12 cellular contexts compared by ENCODE assay signal in the genomic region with DNA sequence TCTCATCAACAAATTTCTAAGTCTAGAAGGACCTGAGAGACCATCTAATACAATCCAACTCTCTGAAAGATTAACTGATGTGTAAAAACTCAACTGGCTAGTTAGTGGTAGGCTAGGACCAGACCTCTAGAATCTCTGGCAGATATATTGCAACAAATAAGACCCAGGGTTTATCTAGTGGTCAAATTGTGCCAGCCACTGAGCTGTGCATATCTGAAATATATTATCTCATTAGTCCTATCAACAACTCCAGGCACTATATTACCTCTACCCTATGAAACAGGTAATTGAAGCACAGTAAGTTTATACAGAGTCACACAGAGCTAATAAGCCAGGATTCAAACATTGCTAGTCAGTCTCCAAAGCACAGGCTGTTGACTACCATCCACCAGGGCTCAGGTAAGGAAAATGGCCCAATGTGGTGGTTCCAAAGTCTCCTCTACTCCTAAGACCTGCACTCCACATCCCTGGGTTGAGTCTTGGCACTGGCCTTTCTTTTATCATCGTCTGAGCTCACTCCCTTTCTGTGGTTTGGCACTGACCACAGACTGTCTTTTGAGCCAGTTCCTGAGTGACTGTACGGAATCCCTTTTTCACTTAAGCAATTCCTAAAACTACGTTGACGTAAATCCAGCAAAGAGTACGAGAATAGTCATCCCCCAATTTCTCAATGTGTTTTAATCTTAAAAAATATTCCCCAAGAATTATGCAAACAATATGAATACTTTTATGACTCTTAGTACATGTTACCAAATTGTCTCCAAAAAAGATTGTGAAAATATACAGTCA. TPM values are rescaled to one million over a fixed set of nuclear protein-coding genes. Genes with fewer than 3 reads are reported as not detected.
DNase-seq lines count a peak whose midpoint lies in the region; FAIRE-seq and TF ChIP-seq lines count a peak whose summit lies in the region.
"Had no signal": no experiment of that assay in that cellular context is flagged by ENCODE, and none has a peak within 500 bp of the region (broad histone marks: within the 10 kb centered on the region; RNA-seq: fewer than 3 reads in every experiment).

No MANE protein-coding gene starts in this region.

- H3K36me3 ChIP-seq in CD8-positive, alpha-beta memory T cell (ENCODE audit: insufficient read depth, low read length), result no peaks in the 10 kb centered on the region
- H3K36me3 ChIP-seq: neutrophil had no signal

- no peak for FAIRE-seq in urothelium cell line (lab: Jason Lieb, UNC)
- FAIRE-seq: GM12878 had no signal

- no peaks in the 10 kb centered on the region for H3K9me3 ChIP-seq in CD8-positive, alpha-beta memory T cell (ENCODE audit: low read length)
- H3K9me3 ChIP-seq: neutrophil had no signal

- CTCF ChIA-PET in CD8-positive, alpha-beta memory T cell (lab: Charles Lee), result no interaction called here

- H3K27me3 ChIP-seq in CD8-positive, alpha-beta memory T cell (ENCODE audit: insufficient read depth, low read length, poor library complexity, severe bottlenecking), result no peaks in the 10 kb centered on the region
- H3K27me3 ChIP-seq: neutrophil had no signal

- no peak overlapping the region for H3K27ac Mint-ChIP-seq in CD8-positive, alpha-beta memory T cell
- H3K27ac Mint-ChIP-seq in activated T-helper 2 cell treated with anti-CD3 and anti-CD28 coated beads, Interferon-gamma antibody, Interleukin-2, Interleukin-4, amounts not matched to agents 10 μg/mL and 5 μg/mL and 100 μg/mL, durations not matched to agents 14 hours and 24 hours and 36 hours, result no peak overlapping the region
- H3K27ac Mint-ChIP-seq: activated naive CD8-positive, alpha-beta T cell treated with anti-CD3 and anti-CD28 coated beads for 36 hours had no signal

- intact Hi-C loops in activated T-helper 2 cell treated with anti-CD3 and anti-CD28 coated beads, Interferon-gamma antibody, Interleukin-2, Interleukin-4, amounts not matched to agents 10 μg/mL and 5 μg/mL and 100 μg/mL, durations not matched to agents 14 hours and 24 hours and 36 hours (cut with micrococcal nuclease), result no loop called here

- H3K4me1 Mint-ChIP-seq in CD8-positive, alpha-beta memory T cell, result no peaks in the 10 kb centered on the region
- no peaks in the 10 kb centered on the region for H3K4me1 Mint-ChIP-seq in activated T-helper 2 cell treated with anti-CD3 and anti-CD28 coated beads, Interferon-gamma antibody, Interleukin-2, Interleukin-4, amounts not matched to agents 10 μg/mL and 5 μg/mL and 100 μg/mL, durations not matched to agents 14 hours and 24 hours and 36 hours (ENCODE audit: low read depth)
- H3K4me1 Mint-ChIP-seq: activated naive CD8-positive, alpha-beta T cell treated with anti-CD3 and anti-CD28 coated beads for 36 hours had no signal

- POLR2A ChIA-PET in CD8-positive, alpha-beta memory T cell (lab: Charles Lee), result no interaction called here

- peaks cover 0 to 4% (median 3%) of the 10 kb centered on the region in 5 donors for H3K9me3 Mint-ChIP-seq in CD8-positive, alpha-beta memory T cell
- no peaks in the 10 kb centered on the region for H3K9me3 Mint-ChIP-seq in activated T-helper 2 cell treated with anti-CD3 and anti-CD28 coated beads, Interferon-gamma antibody, Interleukin-2, Interleukin-4, amounts not matched to agents 10 μg/mL and 5 μg/mL and 100 μg/mL, durations not matched to agents 14 hours and 24 hours and 36 hours
- H3K9me3 Mint-ChIP-seq: activated naive CD8-positive, alpha-beta T cell treated with anti-CD3 and anti-CD28 coated beads for 36 hours had no signal

- H3K27me3 Mint-ChIP-seq in CD8-positive, alpha-beta memory T cell, result no peaks in the 10 kb centered on the region
- no peaks in the 10 kb centered on the region for H3K27me3 Mint-ChIP-seq in activated T-helper 2 cell treated with anti-CD3 and anti-CD28 coated beads, Interferon-gamma antibody, Interleukin-2, Interleukin-4, amounts not matched to agents 10 μg/mL and 5 μg/mL and 100 μg/mL, durations not matched to agents 14 hours and 24 hours and 36 hours (ENCODE audit: low read depth)
- H3K27me3 Mint-ChIP-seq: activated naive CD8-positive, alpha-beta T cell treated with anti-CD3 and anti-CD28 coated beads for 36 hours had no signal

- H3K4me3 ChIP-seq in CD8-positive, alpha-beta memory T cell (ENCODE audit: low read length), result no peak overlapping the region
- H3K4me3 ChIP-seq: GM12878 had no signal

- TF ChIP-seq CTCF in GM20000 (IDR thresholded peaks at IDR 0.05; ENCODE audit: extremely low read depth, missing control alignments), result no peak

- H3K4me3 Mint-ChIP-seq in CD8-positive, alpha-beta memory T cell, result no peak overlapping the region
- H3K4me3 Mint-ChIP-seq in activated T-helper 2 cell treated with anti-CD3 and anti-CD28 coated beads, Interferon-gamma antibody, Interleukin-2, Interleukin-4, amounts not matched to agents 10 μg/mL and 5 μg/mL and 100 μg/mL, durations not matched to agents 14 hours and 24 hours and 36 hours (ENCODE audit: low read depth), result no peak overlapping the region
- H3K4me3 Mint-ChIP-seq: activated naive CD8-positive, alpha-beta T cell treated with anti-CD3 and anti-CD28 coated beads for 36 hours had no signal

- no peaks in the 10 kb centered on the region for H3K4me1 ChIP-seq in CD8-positive, alpha-beta memory T cell (ENCODE audit: insufficient read depth, low read length)

- DNase-seq in SIG-M5 treated with dmso at 0.1 percent for 504 hours (lab: John Stamatoyannopoulos, UW; ENCODE audit: unreplicated experiment) (peak; percentile 33), SIG-M5 (lab: John Stamatoyannopoulos, UW) (no peak), amniotic epithelial cell (ENCODE audit: low read depth) (peak; percentile 100), hepatic stellate cell (ENCODE audit: low spot score) (peak; percentile 64), urothelium cell line (ENCODE audit: low spot score) (peak; percentile 67), GM20000 (ENCODE audit: low spot score) (no peak)
- DNase-seq in CD8-positive, alpha-beta memory T cell, result no peak
- DNase-seq in activated T-helper 2 cell treated with anti-CD3 and anti-CD28 coated beads, Interferon-gamma antibody, Interleukin-2, Interleukin-4, amounts not matched to agents 10 μg/mL and 5 μg/mL and 100 μg/mL, durations not matched to agents 14 hours and 24 hours and 36 hours (ENCODE audit: low spot score), result no peak
- DNase-seq: activated naive CD8-positive, alpha-beta T cell treated with anti-CD3 and anti-CD28 coated beads for 36 hours; NCI-H446 had no signal

- no peaks in the 10 kb centered on the region for H3K36me3 Mint-ChIP-seq in CD8-positive, alpha-beta memory T cell
- no peaks in the 10 kb centered on the region for H3K36me3 Mint-ChIP-seq in activated T-helper 2 cell treated with anti-CD3 and anti-CD28 coated beads, Interferon-gamma antibody, Interleukin-2, Interleukin-4, amounts not matched to agents 10 μg/mL and 5 μg/mL and 100 μg/mL, durations not matched to agents 14 hours and 24 hours and 36 hours (ENCODE audit: low read depth)
- H3K36me3 Mint-ChIP-seq: activated naive CD8-positive, alpha-beta T cell treated with anti-CD3 and anti-CD28 coated beads for 36 hours had no signal

- H3K27ac ChIP-seq in CD8-positive, alpha-beta memory T cell (ENCODE audit: low read depth, low read length), result no peak overlapping the region
- H3K27ac ChIP-seq: neutrophil had no signal

RNA-seq across cellular contexts. Expression of a gene that starts 11.9 kb away (rescaled TPM):
- total RNA-seq in CD8-positive, alpha-beta memory T cell, result not detected
- polyA plus RNA-seq in CD8-positive, alpha-beta memory T cell, result not detected
- not detected in 2 replicates for total RNA-seq in activated T-helper 2 cell treated with anti-CD3 and anti-CD28 coated beads, Interferon-gamma antibody, Interleukin-2, Interleukin-4, amounts not matched to agents 10 μg/mL and 5 μg/mL and 100 μg/mL, durations not matched to agents 14 hours and 24 hours and 36 hours
- total RNA-seq: activated naive CD8-positive, alpha-beta T cell treated with anti-CD3 and anti-CD28 coated beads for 36 hours; GM12878 had no signal
- polyA plus RNA-seq: GM12878 had no signal

Comparison
In these comparisons a context has a peak if more than half of its experiments do, and no peak if none do; other contexts are left out.
1. DNase-seq: peak in SIG-M5 treated with dmso at 0.1 percent for 504 hours (single experiment), amniotic epithelial cell (single experiment), hepatic stellate cell (single experiment) and urothelium cell line (single experiment); none in SIG-M5 (single experiment), CD8-positive, alpha-beta memory T cell (0 of 5), GM20000 (single experiment) and activated T-helper 2 cell treated with anti-CD3 and anti-CD28 coated beads, Interferon-gamma antibody, Interleukin-2, Interleukin-4, amounts not matched to agents 10 μg/mL and 5 μg/mL and 100 μg/mL, durations not matched to agents 14 hours and 24 hours and 36 hours (single experiment).